In genomic region chr5:908172-908571, GRCh38 we compare ENCODE assay signal across 33 cellular contexts.
"Had no signal": no experiment of that assay in that cellular context is flagged by ENCODE, and none has a peak within 500 bp of the region (broad histone marks: within the 10 kb centered on the region; RNA-seq: fewer than 3 reads in every experiment).

No MANE protein-coding gene starts in this region.

- H3K36me3 ChIP-seq: adrenal gland, breast epithelium, Peyer's patch had no signal

- H3K27me3 ChIP-seq: adrenal gland, body of pancreas, breast epithelium, Peyer's patch had no signal

- H3K9me3 Mint-ChIP-seq: activated CD8-positive, alpha-beta T cell treated with anti-CD3 and anti-CD28 coated beads for 36 hours; activated naive CD4-positive, alpha-beta T cell treated with anti-CD3 and anti-CD28 coated beads for 36 hours; activated naive CD4-positive, alpha-beta T cell treated with anti-CD3 and anti-CD28 coated beads, Interleukin-2, amount 50 U/mL, for 72 hours; T-cell had no signal

- H3K36me3 Mint-ChIP-seq: T-cell had no signal

- H3K9me3 ChIP-seq: adrenal gland, body of pancreas, breast epithelium, Peyer's patch had no signal

- H3K27ac Mint-ChIP-seq: activated CD8-positive, alpha-beta T cell treated with anti-CD3 and anti-CD28 coated beads for 36 hours; activated naive CD4-positive, alpha-beta T cell treated with anti-CD3 and anti-CD28 coated beads for 36 hours; activated naive CD4-positive, alpha-beta T cell treated with anti-CD3 and anti-CD28 coated beads, Interleukin-2, amount 50 U/mL, for 72 hours; T-cell had no signal

- H3K27ac ChIP-seq: adrenal gland, body of pancreas, breast epithelium, Peyer's patch, VCaP had no signal

- H3K27me3 Mint-ChIP-seq: activated CD8-positive, alpha-beta T cell treated with anti-CD3 and anti-CD28 coated beads for 36 hours; T-cell had no signal

- H3K4me3 Mint-ChIP-seq: activated CD8-positive, alpha-beta T cell treated with anti-CD3 and anti-CD28 coated beads for 36 hours; activated naive CD4-positive, alpha-beta T cell treated with anti-CD3 and anti-CD28 coated beads for 36 hours; T-cell had no signal

- DNase-seq: activated CD4-positive, alpha-beta T cell treated with anti-CD3 and anti-CD28 coated beads for 1 hour; activated CD4-positive, alpha-beta T cell treated with anti-CD3 and anti-CD28 coated beads for 48 hours; activated CD4-positive, alpha-beta T cell treated with anti-CD3 and anti-CD28 coated beads, Interleukin-2, amount 50 U/mL, for 4 hours; activated CD4-positive, CD25-positive, alpha-beta regulatory T cell; activated CD8-positive, alpha-beta T cell treated with anti-CD3 and anti-CD28 coated beads for 36 hours; activated gamma-delta T cell treated with Interleukin-2 at 50 U/mL for 16 hours; activated naive CD4-positive, alpha-beta T cell treated with anti-CD3 and anti-CD28 coated beads for 36 hours; activated T-cell treated with anti-CD3 and anti-CD28 coated beads, Interleukin-2, amount 50 U/mL, for 1 hour; caudate nucleus; Karpas-422; KBM-7; NCI-H1105; NCI-H1417 treated with DMSO at 0.1 percent for 48 hours; NCI-H1694; NCI-H1930; NCI-H2081 treated with DMSO at 0.1 percent for 48 hours; NCI-H510A; NCI-H526; NCI-H748 treated with DMSO at 0.1 percent for 48 hours; NK-92 treated with Interleukin-12 subunit alpha and Interleukin-12 subunit beta, amount 100 ng/mL, for 24 hours; PC-3; RPMI8226; SIG-M5; T-cell; T-helper 2 cell; T-helper 9 cell had no signal

- FAIRE-seq: astrocyte had no signal

- H3K4me1 ChIP-seq: adrenal gland, body of pancreas, breast epithelium, Peyer's patch had no signal

- H3K4me3 ChIP-seq: adrenal gland, body of pancreas, breast epithelium, Peyer's patch had no signal
